Comparison of ENCODE assay signal across 1 cellular context in the genomic region with DNA sequence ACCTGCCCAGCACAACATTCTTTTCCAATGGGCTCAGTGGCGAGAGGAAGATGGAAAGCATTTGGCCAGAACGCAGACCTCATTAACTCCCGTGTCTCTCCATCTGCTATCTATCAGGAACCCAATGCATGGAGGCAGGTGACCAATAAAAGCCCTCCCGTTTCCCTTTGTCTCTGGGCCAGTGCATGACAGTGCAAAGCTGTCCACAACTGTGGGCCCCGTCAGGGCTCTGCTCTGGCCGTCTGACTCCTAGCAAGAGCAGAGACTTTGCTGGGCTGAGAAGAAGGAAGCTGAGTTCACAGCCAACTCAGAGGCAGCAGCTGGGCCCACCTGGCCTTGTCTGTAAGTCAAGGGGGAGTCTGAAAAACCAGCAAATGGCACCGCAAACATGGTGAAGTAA.
TF ChIP-seq lines count a peak whose summit lies in the region.

No MANE protein-coding gene starts in this region.

TF ChIP-seq in GM23338, 12 proteins besides CTCF, POLR2A, EP300 and RAD21 (continued from another document):
- TF ChIP-seq, protein P1, sequence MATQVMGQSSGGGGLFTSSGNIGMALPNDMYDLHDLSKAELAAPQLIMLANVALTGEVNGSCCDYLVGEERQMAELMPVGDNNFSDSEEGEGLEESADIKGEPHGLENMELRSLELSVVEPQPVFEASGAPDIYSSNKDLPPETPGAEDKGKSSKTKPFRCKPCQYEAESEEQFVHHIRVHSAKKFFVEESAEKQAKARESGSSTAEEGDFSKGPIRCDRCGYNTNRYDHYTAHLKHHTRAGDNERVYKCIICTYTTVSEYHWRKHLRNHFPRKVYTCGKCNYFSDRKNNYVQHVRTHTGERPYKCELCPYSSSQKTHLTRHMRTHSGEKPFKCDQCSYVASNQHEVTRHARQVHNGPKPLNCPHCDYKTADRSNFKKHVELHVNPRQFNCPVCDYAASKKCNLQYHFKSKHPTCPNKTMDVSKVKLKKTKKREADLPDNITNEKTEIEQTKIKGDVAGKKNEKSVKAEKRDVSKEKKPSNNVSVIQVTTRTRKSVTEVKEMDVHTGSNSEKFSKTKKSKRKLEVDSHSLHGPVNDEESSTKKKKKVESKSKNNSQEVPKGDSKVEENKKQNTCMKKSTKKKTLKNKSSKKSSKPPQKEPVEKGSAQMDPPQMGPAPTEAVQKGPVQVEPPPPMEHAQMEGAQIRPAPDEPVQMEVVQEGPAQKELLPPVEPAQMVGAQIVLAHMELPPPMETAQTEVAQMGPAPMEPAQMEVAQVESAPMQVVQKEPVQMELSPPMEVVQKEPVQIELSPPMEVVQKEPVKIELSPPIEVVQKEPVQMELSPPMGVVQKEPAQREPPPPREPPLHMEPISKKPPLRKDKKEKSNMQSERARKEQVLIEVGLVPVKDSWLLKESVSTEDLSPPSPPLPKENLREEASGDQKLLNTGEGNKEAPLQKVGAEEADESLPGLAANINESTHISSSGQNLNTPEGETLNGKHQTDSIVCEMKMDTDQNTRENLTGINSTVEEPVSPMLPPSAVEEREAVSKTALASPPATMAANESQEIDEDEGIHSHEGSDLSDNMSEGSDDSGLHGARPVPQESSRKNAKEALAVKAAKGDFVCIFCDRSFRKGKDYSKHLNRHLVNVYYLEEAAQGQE (IDR thresholded peaks at IDR 0.05; ENCODE audit: unreplicated experiment): no peak
- TF ChIP-seq JUNB (IDR thresholded peaks at IDR 0.05; ENCODE audit: unreplicated experiment) (no peak), STAT1 (IDR thresholded peaks at IDR 0.05; ENCODE audit: unreplicated experiment) (no peak), POLR2AphosphoS5 (IDR thresholded peaks at IDR 0.05; ENCODE audit: low read depth) (no peak), EZH2phosphoT487 (IDR thresholded peaks at IDR 0.05; ENCODE audit: unreplicated experiment) (no peak), ZNF331 (CRISPR knock-in tag; IDR thresholded peaks at IDR 0.05; ENCODE audit: low read depth) (no peak), NANOG (IDR thresholded peaks at IDR 0.05; ENCODE audit: borderline replicate concordance) (no peak)
- TF ChIP-seq, protein P2, sequence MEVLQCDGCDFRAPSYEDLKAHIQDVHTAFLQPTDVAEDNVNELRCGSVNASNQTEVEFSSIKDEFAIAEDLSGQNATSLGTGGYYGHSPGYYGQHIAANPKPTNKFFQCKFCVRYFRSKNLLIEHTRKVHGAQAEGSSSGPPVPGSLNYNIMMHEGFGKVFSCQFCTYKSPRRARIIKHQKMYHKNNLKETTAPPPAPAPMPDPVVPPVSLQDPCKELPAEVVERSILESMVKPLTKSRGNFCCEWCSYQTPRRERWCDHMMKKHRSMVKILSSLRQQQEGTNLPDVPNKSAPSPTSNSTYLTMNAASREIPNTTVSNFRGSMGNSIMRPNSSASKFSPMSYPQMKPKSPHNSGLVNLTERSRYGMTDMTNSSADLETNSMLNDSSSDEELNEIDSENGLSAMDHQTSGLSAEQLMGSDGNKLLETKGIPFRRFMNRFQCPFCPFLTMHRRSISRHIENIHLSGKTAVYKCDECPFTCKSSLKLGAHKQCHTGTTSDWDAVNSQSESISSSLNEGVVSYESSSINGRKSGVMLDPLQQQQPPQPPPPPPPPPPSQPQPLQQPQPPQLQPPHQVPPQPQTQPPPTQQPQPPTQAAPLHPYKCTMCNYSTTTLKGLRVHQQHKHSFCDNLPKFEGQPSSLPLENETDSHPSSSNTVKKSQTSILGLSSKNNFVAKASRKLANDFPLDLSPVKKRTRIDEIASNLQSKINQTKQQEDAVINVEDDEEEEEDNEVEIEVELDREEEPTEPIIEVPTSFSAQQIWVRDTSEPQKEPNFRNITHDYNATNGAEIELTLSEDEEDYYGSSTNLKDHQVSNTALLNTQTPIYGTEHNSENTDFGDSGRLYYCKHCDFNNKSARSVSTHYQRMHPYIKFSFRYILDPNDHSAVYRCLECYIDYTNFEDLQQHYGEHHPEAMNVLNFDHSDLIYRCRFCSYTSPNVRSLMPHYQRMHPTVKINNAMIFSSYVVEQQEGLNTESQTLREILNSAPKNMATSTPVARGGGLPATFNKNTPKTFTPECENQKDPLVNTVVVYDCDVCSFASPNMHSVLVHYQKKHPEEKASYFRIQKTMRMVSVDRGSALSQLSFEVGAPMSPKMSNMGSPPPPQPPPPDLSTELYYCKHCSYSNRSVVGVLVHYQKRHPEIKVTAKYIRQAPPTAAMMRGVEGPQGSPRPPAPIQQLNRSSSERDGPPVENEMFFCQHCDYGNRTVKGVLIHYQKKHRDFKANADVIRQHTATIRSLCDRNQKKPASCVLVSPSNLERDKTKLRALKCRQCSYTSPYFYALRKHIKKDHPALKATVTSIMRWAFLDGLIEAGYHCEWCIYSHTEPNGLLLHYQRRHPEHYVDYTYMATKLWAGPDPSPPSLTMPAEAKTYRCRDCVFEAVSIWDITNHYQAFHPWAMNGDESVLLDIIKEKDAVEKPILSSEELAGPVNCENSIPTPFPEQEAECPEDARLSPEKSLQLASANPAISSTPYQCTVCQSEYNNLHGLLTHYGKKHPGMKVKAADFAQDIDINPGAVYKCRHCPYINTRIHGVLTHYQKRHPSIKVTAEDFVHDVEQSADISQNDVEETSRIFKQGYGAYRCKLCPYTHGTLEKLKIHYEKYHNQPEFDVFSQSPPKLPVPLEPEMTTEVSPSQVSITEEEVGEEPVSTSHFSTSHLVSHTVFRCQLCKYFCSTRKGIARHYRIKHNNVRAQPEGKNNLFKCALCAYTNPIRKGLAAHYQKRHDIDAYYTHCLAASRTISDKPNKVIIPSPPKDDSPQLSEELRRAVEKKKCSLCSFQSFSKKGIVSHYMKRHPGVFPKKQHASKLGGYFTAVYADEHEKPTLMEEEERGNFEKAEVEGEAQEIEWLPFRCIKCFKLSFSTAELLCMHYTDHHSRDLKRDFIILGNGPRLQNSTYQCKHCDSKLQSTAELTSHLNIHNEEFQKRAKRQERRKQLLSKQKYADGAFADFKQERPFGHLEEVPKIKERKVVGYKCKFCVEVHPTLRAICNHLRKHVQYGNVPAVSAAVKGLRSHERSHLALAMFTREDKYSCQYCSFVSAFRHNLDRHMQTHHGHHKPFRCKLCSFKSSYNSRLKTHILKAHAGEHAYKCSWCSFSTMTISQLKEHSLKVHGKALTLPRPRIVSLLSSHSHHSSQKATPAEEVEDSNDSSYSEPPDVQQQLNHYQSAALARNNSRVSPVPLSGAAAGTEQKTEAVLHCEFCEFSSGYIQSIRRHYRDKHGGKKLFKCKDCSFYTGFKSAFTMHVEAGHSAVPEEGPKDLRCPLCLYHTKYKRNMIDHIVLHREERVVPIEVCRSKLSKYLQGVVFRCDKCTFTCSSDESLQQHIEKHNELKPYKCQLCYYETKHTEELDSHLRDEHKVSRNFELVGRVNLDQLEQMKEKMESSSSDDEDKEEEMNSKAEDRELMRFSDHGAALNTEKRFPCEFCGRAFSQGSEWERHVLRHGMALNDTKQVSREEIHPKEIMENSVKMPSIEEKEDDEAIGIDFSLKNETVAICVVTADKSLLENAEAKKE (CRISPR knock-in tag; IDR thresholded peaks at IDR 0.05): no peak
TF ChIP-seq in GM23338: peak in this region for 0.
